Comparison of ENCODE assay signal across 15 cellular contexts in the genomic region with DNA sequence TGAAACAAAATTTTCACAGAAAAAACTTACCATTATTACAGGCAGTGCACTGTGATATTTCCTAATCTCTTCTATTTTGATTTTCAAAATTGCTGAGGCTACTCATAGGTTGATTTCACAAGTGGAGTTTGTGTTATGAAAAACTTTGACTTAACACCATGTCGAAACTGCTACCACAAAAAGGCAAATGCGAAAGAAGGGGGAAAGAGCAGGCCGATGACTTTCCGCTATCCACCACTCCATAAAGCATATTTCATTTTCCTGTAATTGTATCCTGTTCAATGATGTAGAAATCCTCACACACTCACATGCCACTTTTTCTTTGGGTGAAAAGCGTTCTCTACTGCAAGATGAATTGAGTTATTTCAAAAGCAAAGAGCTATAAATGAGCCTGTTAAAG. TPM values are rescaled to one million over a fixed set of nuclear protein-coding genes. Genes with fewer than 3 reads are reported as not detected.
"Had no signal": no experiment of that assay in that cellular context is flagged by ENCODE, and none has a peak within 500 bp of the region (broad histone marks: within the 10 kb centered on the region; RNA-seq: fewer than 3 reads in every experiment).

No MANE protein-coding gene starts in this region.

- H3K9me3 Mint-ChIP-seq: dendritic cell treated with granulocyte-macrophage colony-stimulating factor and Interleukin-4, amounts not matched to agents 40 ng/mL and 50 ng/mL, for 4 days; endodermal cell; memory B cell had no signal

- H3K4me3 Mint-ChIP-seq: dendritic cell treated with granulocyte-macrophage colony-stimulating factor and Interleukin-4, amounts not matched to agents 40 ng/mL and 50 ng/mL, for 4 days; endodermal cell; memory B cell; nephron had no signal

- H3K27ac Mint-ChIP-seq: dendritic cell treated with granulocyte-macrophage colony-stimulating factor and Interleukin-4, amounts not matched to agents 40 ng/mL and 50 ng/mL, for 4 days; endodermal cell; memory B cell had no signal

- ATAC-seq: heart left ventricle had no signal

- H3K36me3 Mint-ChIP-seq: memory B cell had no signal

- DNase-seq: activated CD4-positive, alpha-beta T cell treated with anti-CD3 and anti-CD28 coated beads for 4 hours; activated naive CD4-positive, alpha-beta T cell treated with Interleukin-2 at 50 U/mL for 16 hours; adrenal gland; central memory CD4-positive, alpha-beta T cell; endodermal cell; heart left ventricle; sigmoid colon; stimulated activated CD4-positive, alpha-beta T cell treated with anti-CD3 and anti-CD28 coated beads, Interleukin-2, amount 100 ng/mL, for 48 hours; stimulated activated naive CD4-positive, alpha-beta T cell treated with Interleukin-2 at 50 U/mL for 16 hours; T-helper 1 cell; testis had no signal

- H3K27me3 Mint-ChIP-seq: dendritic cell treated with granulocyte-macrophage colony-stimulating factor and Interleukin-4, amounts not matched to agents 40 ng/mL and 50 ng/mL, for 4 days had no signal

RNA-seq across cellular contexts. Expression of a gene that starts 18.7 kb away (rescaled TPM):
- total RNA-seq: osteoblast had no signal
